ENCODE assay signal across 29 cellular contexts in genomic region chr5:146176805-146177204, GRCh38.
"Had no signal": no experiment of that assay in that cellular context is flagged by ENCODE, and none has a peak within 500 bp of the region (broad histone marks: within the 10 kb centered on the region; RNA-seq: fewer than 3 reads in every experiment).

No MANE protein-coding gene starts in this region.

- H3K4me3 ChIP-seq: ascending aorta, breast epithelium, cardiac muscle cell, coronary artery, dorsolateral prefrontal cortex, gastrocnemius medialis, heart left ventricle had no signal

- ATAC-seq: activated CD4-positive, alpha-beta T cell treated with anti-CD3 and anti-CD28 coated beads for 36 hours; activated CD8-positive, alpha-beta memory T cell treated with anti-CD3 and anti-CD28 coated beads, Interleukin-2, amount 10 ng/mL, durations not matched to agents 7 days and 5 days; activated CD8-positive, alpha-beta T cell treated with anti-CD3 and anti-CD28 coated beads, Interleukin-2, amount 10 ng/mL, durations not matched to agents 7 days and 5 days; activated naive CD4-positive, alpha-beta T cell treated with anti-CD3 and anti-CD28 coated beads, Interleukin-2, amount 50 U/mL, for 72 hours; activated T-cell treated with anti-CD3 and anti-CD28 coated beads, Interleukin-2, amount 50 U/mL, for 72 hours; gastrocnemius medialis; heart left ventricle had no signal

- H3K9me3 ChIP-seq: ascending aorta, breast epithelium, gastrocnemius medialis, heart left ventricle had no signal

- H3K36me3 ChIP-seq: breast epithelium had no signal

- H3K27ac ChIP-seq: ascending aorta, breast epithelium, cardiac muscle cell, coronary artery, dorsolateral prefrontal cortex, heart left ventricle had no signal

- DNase-seq: activated CD4-positive, alpha-beta memory T cell treated with anti-CD3 and anti-CD28 coated beads for 36 hours; activated CD4-positive, alpha-beta T cell treated with anti-CD3 and anti-CD28 coated beads for 36 hours; activated CD4-positive, alpha-beta T cell treated with anti-CD3 and anti-CD28 coated beads, Interleukin-2, amount 10 ng/mL, durations not matched to agents 24 days and 14 days; activated CD4-positive, CD25-positive, alpha-beta regulatory T cell; activated CD4-positive, CD25-positive, alpha-beta regulatory T cell treated with anti-CD3 and anti-CD28 coated beads, Interleukin-2, amount 50 U/mL, for 72 hours; activated CD8-positive, alpha-beta memory T cell treated with anti-CD3 and anti-CD28 coated beads, Interleukin-2, amount 10 ng/mL, durations not matched to agents 7 days and 5 days; activated CD8-positive, alpha-beta memory T cell treated with anti-CD3 and anti-CD28 coated beads, Interleukin-2, amount 50 U/mL, for 4 hours; activated CD8-positive, alpha-beta T cell treated with anti-CD3 and anti-CD28 coated beads, Interleukin-2, amount 10 ng/mL, durations not matched to agents 7 days and 5 days; activated gamma-delta T cell; activated naive CD4-positive, alpha-beta T cell; activated naive CD4-positive, alpha-beta T cell treated with anti-CD3 and anti-CD28 coated beads, Interleukin-2, amount 10 ng/mL, durations not matched to agents 7 days and 5 days; activated naive CD8-positive, alpha-beta T cell treated with anti-CD3 and anti-CD28 coated beads, Interleukin-2, amount 10 ng/mL, durations not matched to agents 7 days and 5 days; activated T-cell treated with anti-CD3 and anti-CD28 coated beads, Interleukin-2, amount 50 U/mL, for 24 hours; activated T-cell treated with anti-CD3 and anti-CD28 coated beads, Interleukin-2, amount 50 U/mL, for 72 hours; central memory CD4-positive, alpha-beta T cell; cerebellar nuclear complex; dorsolateral prefrontal cortex; effector memory CD4-positive, alpha-beta T cell; endodermal cell; foreskin fibroblast; gastrocnemius medialis; glutamatergic neuron; heart left ventricle; T-helper 2 cell had no signal

- H3K27me3 ChIP-seq: ascending aorta, breast epithelium, cardiac muscle cell, dorsolateral prefrontal cortex, gastrocnemius medialis, heart left ventricle had no signal
